Comparison of ENCODE assay signal across 21 cellular contexts in genomic region chr19:33409906-33410685, GRCh38. TPM values are rescaled to one million over a fixed set of nuclear protein-coding genes. Genes with fewer than 3 reads are reported as not detected.
A peak's percentile ranks its signal among the peaks of the same experiment; 100 is the strongest.
DNase-seq lines count a peak whose midpoint lies in the region; ATAC-seq and TF ChIP-seq lines count a peak whose summit lies in the region.
"Had no signal": no experiment of that assay in that cellular context is flagged by ENCODE, and none has a peak within 500 bp of the region (broad histone marks: within the 10 kb centered on the region; RNA-seq: fewer than 3 reads in every experiment).

No MANE protein-coding gene starts in this region.

- peak overlapping the region; percentile 53 for H2BK5ac ChIP-seq in neuronal stem cell (ENCODE audit: low read length)

- no peaks in the 10 kb centered on the region for H3K27me3 Mint-ChIP-seq in endodermal cell (ENCODE audit: insufficient read depth)
- H3K27me3 Mint-ChIP-seq in natural killer cell treated with Interleukin-12 subunit alpha and Interleukin-12 subunit beta and Interleukin-15 and Interleukin-18, amount 100 ng/mL, for 72 hours: no peaks in the 10 kb centered on the region
- H3K27me3 Mint-ChIP-seq: CD4-positive, CD25-positive, alpha-beta regulatory T cell; CD8-positive, alpha-beta memory T cell had no signal

- no peak overlapping the region for H3K4me2 ChIP-seq in neuronal stem cell (ENCODE audit: insufficient read depth, low read length, poor library complexity, severe bottlenecking)

- H3K79me1 ChIP-seq in neuronal stem cell (ENCODE audit: low read depth, low read length): peaks cover 6% of the 10 kb centered on the region

- WGBS in right cardiac atrium: 94% methylated on average over 27 of the region's 27 CpGs
- WGBS in endodermal cell (ENCODE audit: insufficient coverage in 1 of 2, insufficient read length in 1 of 2), 2 experiments: 96 to 99% methylated on average over 18 to 27 of the region's 27 CpGs
- no CpG with 5 or more reads among the region's 27 CpGs for WGBS in neuronal stem cell (ENCODE audit: extremely low coverage in 2 of 2, insufficient read length in 2 of 2, insufficient replicate concordance in 1 of 2), 2 donors

- H4K91ac ChIP-seq in neuronal stem cell (ENCODE audit: low read depth, low read length, poor library complexity): no peak overlapping the region

- peak overlapping the region; percentile 46 for H2AK5ac ChIP-seq in neuronal stem cell (ENCODE audit: low read depth, low read length)

- no peak overlapping the region for H3K14ac ChIP-seq in neuronal stem cell (ENCODE audit: low read length)

- H3K27ac ChIP-seq in right cardiac atrium (ENCODE audit: low read length) (no peak overlapping the region), endodermal cell (ENCODE audit: low read depth, low read length) (peak overlapping the region; percentile 53), neuronal stem cell (replicated peaks; ENCODE audit: low read length) (no peak overlapping the region)

- H3K9ac ChIP-seq in endodermal cell (ENCODE audit: extremely low read depth, low read length, poor library complexity, severe bottlenecking) (no peak overlapping the region), neuronal stem cell (ENCODE audit: low read depth, low read length, poor library complexity) (peak overlapping the region; percentile 60)

- H3K23ac ChIP-seq in neuronal stem cell (ENCODE audit: low read depth, low read length, poor library complexity): peak overlapping the region; percentile 89

- H3K36me3 ChIP-seq in endodermal cell (ENCODE audit: control insufficient read depth, insufficient read depth, low read length) (no peaks in the 10 kb centered on the region), neuronal stem cell (replicated peaks in 1 of 2; ENCODE audit: control insufficient read depth in 2 of 2, insufficient read depth in 2 of 2, low read length in 2 of 2) (no peaks in the 10 kb centered on the region)

- H3K4me1 Mint-ChIP-seq in endodermal cell: peaks cover 2% of the 10 kb centered on the region
- H3K4me1 Mint-ChIP-seq in natural killer cell treated with Interleukin-12 subunit alpha and Interleukin-12 subunit beta and Interleukin-15 and Interleukin-18, amount 100 ng/mL, for 72 hours (ENCODE audit: low read depth in 2 of 2): peaks cover 0 to 2% of the 10 kb centered on the region in 2 donors
- H3K4me1 Mint-ChIP-seq: CD8-positive, alpha-beta memory T cell had no signal

- no peaks in the 10 kb centered on the region for H3K9me3 Mint-ChIP-seq in endodermal cell
- no peaks in the 10 kb centered on the region for H3K9me3 Mint-ChIP-seq in natural killer cell treated with Interleukin-12 subunit alpha and Interleukin-12 subunit beta and Interleukin-15 and Interleukin-18, amount 100 ng/mL, for 72 hours
- H3K9me3 Mint-ChIP-seq: CD4-positive, CD25-positive, alpha-beta regulatory T cell; CD8-positive, alpha-beta memory T cell; HFFc6 had no signal

- no peaks in the 10 kb centered on the region for H3K36me3 Mint-ChIP-seq in endodermal cell (ENCODE audit: low read depth)
- no peaks in the 10 kb centered on the region for H3K36me3 Mint-ChIP-seq in natural killer cell treated with Interleukin-12 subunit alpha and Interleukin-12 subunit beta and Interleukin-15 and Interleukin-18, amount 100 ng/mL, for 72 hours
- H3K36me3 Mint-ChIP-seq: CD4-positive, CD25-positive, alpha-beta regulatory T cell had no signal

- H2BK120ac ChIP-seq in neuronal stem cell (ENCODE audit: low read depth, low read length): no peak overlapping the region

- no peak overlapping the region for H3K4me3 Mint-ChIP-seq in endodermal cell
- H3K4me3 Mint-ChIP-seq in natural killer cell treated with Interleukin-12 subunit alpha and Interleukin-12 subunit beta and Interleukin-15 and Interleukin-18, amount 100 ng/mL, for 72 hours: no peak overlapping the region
- H3K4me3 Mint-ChIP-seq: CD4-positive, CD25-positive, alpha-beta regulatory T cell; CD8-positive, alpha-beta memory T cell; HFFc6 had no signal

- ATAC-seq in right cardiac atrium: no peak
- no peak for ATAC-seq in left ventricle myocardium superior
- ATAC-seq in natural killer cell treated with Interleukin-12 subunit alpha and Interleukin-12 subunit beta and Interleukin-15 and Interleukin-18, amount 100 ng/mL, for 72 hours: no peak
- ATAC-seq: GM12878, HCT116 had no signal

- intact Hi-C loops in right cardiac atrium (cut with DNase I) (loop anchor here in 1 of 4 donors (5.0 kb wide), 1 partner anchor 173 kb away; no protein-coding TSS in a partner anchor), left ventricle myocardium superior (cut with micrococcal nuclease) (loop anchor here (5.0 kb wide), 1 partner anchor 168 kb away; no protein-coding TSS in a partner anchor)

- no peak overlapping the region for H3K27ac Mint-ChIP-seq in endodermal cell
- no peak overlapping the region for H3K27ac Mint-ChIP-seq in natural killer cell treated with Interleukin-12 subunit alpha and Interleukin-12 subunit beta and Interleukin-15 and Interleukin-18, amount 100 ng/mL, for 72 hours
- H3K27ac Mint-ChIP-seq: CD4-positive, CD25-positive, alpha-beta regulatory T cell; CD8-positive, alpha-beta memory T cell; HFFc6 had no signal

- no peak overlapping the region for H2BK12ac ChIP-seq in neuronal stem cell (ENCODE audit: low read length)

- H3K4me3 ChIP-seq in right cardiac atrium (ENCODE audit: low read length) (no peak overlapping the region), endodermal cell (ENCODE audit: low read length) (no peak overlapping the region), neuronal stem cell (ENCODE audit: low read length in 2 of 2) (no peak overlapping the region)
- H3K4me3 ChIP-seq: GM12878 had no signal

- no peak for TF ChIP-seq CTCF in endodermal cell (conservative IDR thresholded peaks at IDR 0.05)

- peak in 2 of 3 donors; percentile 38 to 46 for DNase-seq in right cardiac atrium
- no peak for DNase-seq in left ventricle myocardium superior
- no peak for DNase-seq in endodermal cell
- DNase-seq in neuronal stem cell (ENCODE audit: low spot score): no peak
- no peak for DNase-seq in natural killer cell treated with Interleukin-12 subunit alpha and Interleukin-12 subunit beta and Interleukin-15 and Interleukin-18, amount 100 ng/mL, for 72 hours (ENCODE audit: low spot score)
- DNase-seq in SKM-1 (lab: John Stamatoyannopoulos, UW; ENCODE audit: unreplicated experiment): no peak
- DNase-seq: ACHN; C1 segment of cervical spinal cord; CD4-positive, CD25-positive, alpha-beta regulatory T cell; COR-L47; DMS 273 treated with DMSO at 0.1 percent for 48 hours; DMS53; DND-41; EL; GOT3; H7; HFFc6 had no signal

- no peaks in the 10 kb centered on the region for H3K9me3 ChIP-seq in right cardiac atrium (ENCODE audit: control insufficient read depth, low read length)
- H3K9me3 ChIP-seq in endodermal cell (ENCODE audit: control insufficient read depth, low read length): no peaks in the 10 kb centered on the region
- H3K9me3 ChIP-seq in neuronal stem cell (replicated peaks in 1 of 2; ENCODE audit: control insufficient read depth in 2 of 2, insufficient read depth in 1 of 2, low read depth in 1 of 2, low read length in 2 of 2): no peaks in the 10 kb centered on the region
- H3K9me3 ChIP-seq: BE2C had no signal

- H4K8ac ChIP-seq in neuronal stem cell (ENCODE audit: low read depth, low read length): peak overlapping the region; percentile 82

- H2AFZ ChIP-seq in neuronal stem cell (ENCODE audit: low read length): no peak overlapping the region

- H3K27me3 ChIP-seq in right cardiac atrium (ENCODE audit: control insufficient read depth, insufficient read depth): no peaks in the 10 kb centered on the region
- no peaks in the 10 kb centered on the region for H3K27me3 ChIP-seq in endodermal cell (ENCODE audit: control insufficient read depth, insufficient read depth, low read length, poor library complexity, severe bottlenecking)
- H3K27me3 ChIP-seq in neuronal stem cell (ENCODE audit: control insufficient read depth in 3 of 3, insufficient read depth in 3 of 3, low read depth in 1 of 3, low read length in 3 of 3): no peaks in the 10 kb centered on the region
- H3K27me3 ChIP-seq: BE2C had no signal

- H2BK15ac ChIP-seq in neuronal stem cell (ENCODE audit: low read length): no peak overlapping the region

- H3K18ac ChIP-seq in neuronal stem cell (ENCODE audit: low read length): peak overlapping the region; percentile 38

- no peak overlapping the region for H3K4ac ChIP-seq in neuronal stem cell (ENCODE audit: low read length)

- no peaks in the 10 kb centered on the region for H3K4me1 ChIP-seq in right cardiac atrium (ENCODE audit: control insufficient read depth, insufficient read depth, low read length)
- peaks cover 5% of the 10 kb centered on the region for H3K4me1 ChIP-seq in endodermal cell (ENCODE audit: control insufficient read depth, insufficient read depth, low read length)
- H3K4me1 ChIP-seq in neuronal stem cell (ENCODE audit: control insufficient read depth in 2 of 2, insufficient read depth in 1 of 2, low read depth in 1 of 2, low read length in 2 of 2): peaks cover 2 to 6% of the 10 kb centered on the region in 2 donors

RNA-seq across cellular contexts. Expression of gene CEBPG, which starts 36.6 kb away (rescaled TPM):
- 10 to 100 TPM; 13.1 to 18.3 (median 15.7) TPM for total RNA-seq in right cardiac atrium
- polyA plus RNA-seq in right cardiac atrium: 12.7 TPM
- 17.0 TPM for total RNA-seq in left ventricle myocardium superior
- total RNA-seq in endodermal cell: 10 to 100 TPM; 31.9 to 33.8 TPM
- polyA plus RNA-seq in endodermal cell (2013, experiment 1 of 2): 31.9 TPM
- 27.5 TPM for polyA plus RNA-seq in endodermal cell (2013, experiment 2 of 2)
- 23.4 TPM for polyA plus RNA-seq in neuronal stem cell (2013, experiment 1 of 2)
- 23.1 TPM for polyA plus RNA-seq in neuronal stem cell (2013, experiment 2 of 2)
- total RNA-seq in natural killer cell treated with Interleukin-12 subunit alpha and Interleukin-12 subunit beta and Interleukin-15 and Interleukin-18, amount 100 ng/mL, for 72 hours: 10 to 100 TPM; 26.3 to 29.2 TPM

Comparison
In these comparisons a context has a peak if more than half of its experiments do, and no peak if none do; other contexts are left out.
1. DNase-seq: peak in right cardiac atrium (2 of 3); none in left ventricle myocardium superior (single experiment), endodermal cell (single experiment), neuronal stem cell (single experiment), natural killer cell treated with Interleukin-12 subunit alpha and Interleukin-12 subunit beta and Interleukin-15 and Interleukin-18, amount 100 ng/mL, for 72 hours (single experiment) and SKM-1 (single experiment).